In the genomic region with DNA sequence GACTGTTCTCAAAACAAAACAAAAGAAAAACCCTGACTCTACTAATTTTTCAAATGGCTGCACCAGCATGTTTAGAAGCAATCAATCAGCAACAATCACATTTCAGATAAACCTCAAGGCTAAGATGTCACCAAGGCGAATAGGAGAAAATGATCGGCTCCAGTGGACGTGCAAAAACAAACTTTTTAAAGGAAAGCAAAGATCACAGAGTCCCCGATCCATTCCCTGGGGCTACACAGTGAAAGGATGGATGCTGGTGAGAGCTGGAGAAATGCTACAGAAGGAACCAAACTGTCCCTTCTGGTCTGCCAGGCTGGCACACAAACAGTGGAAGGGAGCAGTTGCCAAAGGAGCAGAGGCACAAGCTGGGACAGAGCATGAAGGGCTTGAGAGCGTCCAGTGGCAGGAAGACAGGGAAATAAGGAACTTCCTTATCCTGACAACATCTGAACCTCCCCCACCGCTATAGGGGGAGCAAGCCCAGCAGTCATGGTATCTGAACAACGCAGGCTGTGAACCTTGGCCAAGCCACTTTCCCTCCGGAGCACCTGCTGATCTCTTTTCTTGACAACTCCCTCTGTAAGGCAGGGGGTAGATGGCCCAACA, we compare ENCODE assay signal across 1 cellular context.
TF ChIP-seq lines count a peak whose summit lies in the region.

No MANE protein-coding gene starts in this region.

TF ChIP-seq in GM23338, 12 proteins besides CTCF, POLR2A, EP300 and RAD21 (continued from another document):
- TF ChIP-seq ZNF462 (CRISPR knock-in tag; IDR thresholded peaks at IDR 0.05) = peak; percentile 99
- TF ChIP-seq STAT1 (IDR thresholded peaks at IDR 0.05; ENCODE audit: unreplicated experiment) = no peak
- no peak for TF ChIP-seq POLR2AphosphoS5 (IDR thresholded peaks at IDR 0.05; ENCODE audit: low read depth)
- no peak for TF ChIP-seq NANOG (IDR thresholded peaks at IDR 0.05; ENCODE audit: borderline replicate concordance)
- no peak for TF ChIP-seq ZNF331 (CRISPR knock-in tag; IDR thresholded peaks at IDR 0.05; ENCODE audit: low read depth)
- TF ChIP-seq ETS1 (IDR thresholded peaks at IDR 0.05) = no peak
- TF ChIP-seq, protein P1, sequence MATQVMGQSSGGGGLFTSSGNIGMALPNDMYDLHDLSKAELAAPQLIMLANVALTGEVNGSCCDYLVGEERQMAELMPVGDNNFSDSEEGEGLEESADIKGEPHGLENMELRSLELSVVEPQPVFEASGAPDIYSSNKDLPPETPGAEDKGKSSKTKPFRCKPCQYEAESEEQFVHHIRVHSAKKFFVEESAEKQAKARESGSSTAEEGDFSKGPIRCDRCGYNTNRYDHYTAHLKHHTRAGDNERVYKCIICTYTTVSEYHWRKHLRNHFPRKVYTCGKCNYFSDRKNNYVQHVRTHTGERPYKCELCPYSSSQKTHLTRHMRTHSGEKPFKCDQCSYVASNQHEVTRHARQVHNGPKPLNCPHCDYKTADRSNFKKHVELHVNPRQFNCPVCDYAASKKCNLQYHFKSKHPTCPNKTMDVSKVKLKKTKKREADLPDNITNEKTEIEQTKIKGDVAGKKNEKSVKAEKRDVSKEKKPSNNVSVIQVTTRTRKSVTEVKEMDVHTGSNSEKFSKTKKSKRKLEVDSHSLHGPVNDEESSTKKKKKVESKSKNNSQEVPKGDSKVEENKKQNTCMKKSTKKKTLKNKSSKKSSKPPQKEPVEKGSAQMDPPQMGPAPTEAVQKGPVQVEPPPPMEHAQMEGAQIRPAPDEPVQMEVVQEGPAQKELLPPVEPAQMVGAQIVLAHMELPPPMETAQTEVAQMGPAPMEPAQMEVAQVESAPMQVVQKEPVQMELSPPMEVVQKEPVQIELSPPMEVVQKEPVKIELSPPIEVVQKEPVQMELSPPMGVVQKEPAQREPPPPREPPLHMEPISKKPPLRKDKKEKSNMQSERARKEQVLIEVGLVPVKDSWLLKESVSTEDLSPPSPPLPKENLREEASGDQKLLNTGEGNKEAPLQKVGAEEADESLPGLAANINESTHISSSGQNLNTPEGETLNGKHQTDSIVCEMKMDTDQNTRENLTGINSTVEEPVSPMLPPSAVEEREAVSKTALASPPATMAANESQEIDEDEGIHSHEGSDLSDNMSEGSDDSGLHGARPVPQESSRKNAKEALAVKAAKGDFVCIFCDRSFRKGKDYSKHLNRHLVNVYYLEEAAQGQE (IDR thresholded peaks at IDR 0.05; ENCODE audit: unreplicated experiment) = no peak
- peak; percentile 15; the same call in 1 of the 2 replicates for TF ChIP-seq CREB1 (CRISPR knock-in tag; IDR thresholded peaks at IDR 0.05; ENCODE audit: low read depth)
